ENCODE assay signal across 9 cellular contexts in genomic region chr2:47771211-47771610, GRCh38. TPM values are rescaled to one million over a fixed set of nuclear protein-coding genes. Genes with fewer than 3 reads are reported as not detected.
DNase-seq lines count a peak whose midpoint lies in the region; ATAC-seq, FAIRE-seq and TF ChIP-seq lines count a peak whose summit lies in the region.
"Had no signal": no experiment of that assay in that cellular context is flagged by ENCODE, and none has a peak within 500 bp of the region (broad histone marks: within the 10 kb centered on the region; RNA-seq: fewer than 3 reads in every experiment).

No MANE protein-coding gene starts in this region.

- no peak for TF ChIP-seq CTCF in SK-N-SH (IDR thresholded peaks at IDR 0.05)

- CTCF ChIA-PET in SK-N-SH (lab: Yijun Ruan, JAX), result interaction anchor here (0.8 to 10.8 kb wide), 4 partner anchors 9 to 383 kb away, joined by 3 to 228 read pairs (median 50); partner anchors contain the start of gene MSH6

- no peak for TF ChIP-seq RAD21 in SK-N-SH (IDR thresholded peaks at IDR 0.05; ENCODE audit: low read length)

- no peak for FAIRE-seq in GM12891 (lab: Jason Lieb, UNC)

- H3K79me2 ChIP-seq in ACC112 (ENCODE audit: control insufficient read depth, insufficient read depth, low read length, unreplicated experiment) (no peaks in the 10 kb centered on the region), SK-N-SH (ENCODE audit: insufficient read depth) (no peaks in the 10 kb centered on the region)

- POLR2A ChIA-PET in SK-N-SH (lab: Yijun Ruan, JAX), result no interaction called here

- no peaks in the 10 kb centered on the region for H4K20me1 ChIP-seq in SK-N-SH (ENCODE audit: insufficient read depth)

- H2AFZ ChIP-seq in ACC112 (ENCODE audit: low read length, unreplicated experiment) (peak overlapping the region; percentile 48), SK-N-SH (ENCODE audit: low read depth) (no peak overlapping the region)

- DNase-seq in H7, result peak; percentile 29
- DNase-seq in SK-N-SH, result no peak
- peak; percentile 83 for DNase-seq in glomerular visceral epithelial cell (ENCODE audit: extremely low spot score)
- no peak for DNase-seq in activated effector memory CD4-positive, alpha-beta T cell treated with Interleukin-2 at 50 U/mL for 16 hours
- no peak for DNase-seq in GM12891 (ENCODE audit: insufficient read length, low spot score)
- DNase-seq: immature natural killer cell had no signal

- no peaks in the 10 kb centered on the region for H3K9me3 ChIP-seq in SK-N-SH

- H3K36me3 ChIP-seq in ACC112 (ENCODE audit: insufficient read depth, low read length) (no peaks in the 10 kb centered on the region), H7 (replicated peaks; ENCODE audit: control insufficient read depth, insufficient read depth, low read length) (no peaks in the 10 kb centered on the region), SK-N-SH (replicated peaks in 1 of 2; ENCODE audit: control insufficient read depth in 1 of 2, insufficient read depth in 2 of 2, low read length in 1 of 2) (no peaks in the 10 kb centered on the region)

- no peaks in the 10 kb centered on the region for H3K9me2 ChIP-seq in SK-N-SH

- no peak overlapping the region for H3K9ac ChIP-seq in SK-N-SH

- peak overlapping the region; percentile 76 for H3K27ac ChIP-seq in ACC112 (ENCODE audit: low read depth, low read length)
- H3K27ac ChIP-seq in SK-N-SH (ENCODE audit: low read depth in 2 of 2, low read length in 1 of 2), result no peak overlapping the region

- H3K4me1 ChIP-seq in ACC112 (ENCODE audit: control insufficient read depth, insufficient read depth, low read length, unreplicated experiment) (peaks cover 5% of the 10 kb centered on the region), SK-N-SH (ENCODE audit: control insufficient read depth in 1 of 2, insufficient read depth in 2 of 2, low read depth in 1 of 2, low read length in 1 of 2) (no peaks in the 10 kb centered on the region)

- TF ChIP-seq POLR2A in GM18505 (IDR thresholded peaks at IDR 0.05; ENCODE audit: borderline replicate concordance, extremely low read depth, insufficient read depth, insufficient read length) (no peak), GM12891 (IDR thresholded peaks at IDR 0.05; ENCODE audit: low read depth, low read length) (no peak)

- H3K4me3 ChIP-seq in ACC112 (ENCODE audit: low read depth, low read length) (no peak overlapping the region), H7 (ENCODE audit: insufficient read depth, low read depth, low read length) (no peak overlapping the region), SK-N-SH (ENCODE audit: low read depth in 2 of 2, low read length in 1 of 2) (no peak overlapping the region)

- H3K27me3 ChIP-seq in ACC112 (ENCODE audit: insufficient read depth, low read length) (no peaks in the 10 kb centered on the region), H7 (ENCODE audit: control insufficient read depth, insufficient read depth, low read length) (no peaks in the 10 kb centered on the region), SK-N-SH (ENCODE audit: insufficient read depth) (no peaks in the 10 kb centered on the region)

- H3F3A ChIP-seq in SK-N-SH (replicated peaks; ENCODE audit: insufficient read depth), result peaks cover 4% of the 10 kb centered on the region

- H3K4me2 ChIP-seq in SK-N-SH, result no peak overlapping the region

- no peak for TF ChIP-seq EP300 in SK-N-SH (IDR thresholded peaks at IDR 0.05; ENCODE audit: borderline replicate concordance in 1 of 2, low read depth in 1 of 2, low read length in 1 of 2)

- ATAC-seq in GM18505 (IDR thresholded peaks at IDR 0.05; ENCODE audit: unreplicated experiment) (no peak), HG02623 (IDR thresholded peaks at IDR 0.05; ENCODE audit: unreplicated experiment) (no peak)

TF ChIP-seq in SK-N-SH, 30 proteins besides CTCF, POLR2A, EP300 and RAD21:
- TF ChIP-seq POLR2AphosphoS5 (IDR thresholded peaks at IDR 0.05; ENCODE audit: low read depth, low read length), result no peak
- TF ChIP-seq FOSL2 (IDR thresholded peaks at IDR 0.05; ENCODE audit: borderline replicate concordance, low read depth), result peak; percentile 71
- peak; percentile 34; the same call in 1 of the 2 replicates for TF ChIP-seq JUND (IDR thresholded peaks at IDR 0.05)
- TF ChIP-seq PBX3 (IDR thresholded peaks at IDR 0.05), result peak; percentile 39; the same call in 1 of the 2 replicates
- no peak for TF ChIP-seq MAX (IDR thresholded peaks at IDR 0.05; ENCODE audit: low read depth)
- no peak for TF ChIP-seq TAF1 (IDR thresholded peaks at IDR 0.05; ENCODE audit: borderline replicate concordance, low read depth, low read length)
- no peak for TF ChIP-seq TEAD4 (IDR thresholded peaks at IDR 0.05; ENCODE audit: borderline replicate concordance, insufficient read depth)
- TF ChIP-seq TCF12 (IDR thresholded peaks at IDR 0.05), result peak; percentile 64
- TF ChIP-seq USF1 (IDR thresholded peaks at IDR 0.05; ENCODE audit: borderline replicate concordance, low read depth), result peak; percentile 63; the same call in 1 of the 2 replicates

TF ChIP-seq in GM12891, 5 proteins besides CTCF, POLR2A, EP300 and RAD21:
- TF ChIP-seq POU2F2 (IDR thresholded peaks at IDR 0.05; ENCODE audit: low read depth, low read length), result no peak
- TF ChIP-seq TAF1 (IDR thresholded peaks at IDR 0.05; ENCODE audit: low read depth, low read length), result no peak
- TF ChIP-seq SPI1 (IDR thresholded peaks at IDR 0.05; ENCODE audit: low read depth, low read length), result no peak
- TF ChIP-seq PAX5 (IDR thresholded peaks at IDR 0.05; ENCODE audit: insufficient read depth, low read length, severe bottlenecking), result no peak
- TF ChIP-seq POLR2AphosphoS5 (IDR thresholded peaks at IDR 0.05; ENCODE audit: low read depth, low read length), result no peak

RNA-seq across cellular contexts. Expression of gene MSH6, which starts 11.7 kb away (rescaled TPM):
- total RNA-seq in H7 (2014; rRNA removed; shearing (Covaris generic)), result 152 and 192 TPM in 2 replicates
- 16.4 and 16.6 TPM in 2 replicates for polyA plus RNA-seq in SK-N-SH (2012; rRNA removed)
- polyA plus RNA-seq in SK-N-SH (2012; cell fraction: cytosol; rRNA removed), result 25.0 and 34.0 TPM in 2 replicates
- 11.8 and 19.6 TPM in 2 replicates for polyA plus RNA-seq in SK-N-SH (2012; cell fraction: nucleus; rRNA removed)
- polyA plus RNA-seq in GM12891 (2012; ENCODE audit: low read depth, missing spikeins), result 25.5 TPM

Comparison
In these comparisons a context has a peak if more than half of its experiments do, and no peak if none do; other contexts are left out.
1. DNase-seq: peak in H7 (single experiment) and glomerular visceral epithelial cell (single experiment); none in SK-N-SH (single experiment), activated effector memory CD4-positive, alpha-beta T cell treated with Interleukin-2 at 50 U/mL for 16 hours (single experiment) and GM12891 (single experiment).